In the genomic region with DNA sequence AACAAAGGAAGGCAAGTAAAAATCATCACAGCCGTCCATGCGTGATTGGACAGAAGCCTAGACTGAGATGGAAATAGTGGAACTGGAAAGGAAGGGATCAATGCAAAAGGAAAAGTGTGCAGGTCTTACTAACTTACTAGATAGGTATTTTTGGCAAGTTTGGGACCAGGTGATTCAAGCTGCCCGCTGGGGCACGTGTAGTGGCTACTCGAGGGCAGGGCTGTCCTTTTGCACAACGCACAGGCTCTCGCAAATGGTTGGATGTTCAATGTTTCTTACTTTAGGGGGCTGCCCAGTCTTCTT, we compare ENCODE assay signal across 8 cellular contexts. TPM values are rescaled to one million over a fixed set of nuclear protein-coding genes. Genes with fewer than 3 reads are reported as not detected.
A peak's percentile ranks its signal among the peaks of the same experiment; 100 is the strongest.
DNase-seq lines count a peak whose midpoint lies in the region; ATAC-seq and TF ChIP-seq lines count a peak whose summit lies in the region.

No MANE protein-coding gene starts in this region.

- no peaks in the 10 kb centered on the region for H3K9me3 Mint-ChIP-seq in CD8-positive, alpha-beta memory T cell

- POLR2A ChIA-PET in CD8-positive, alpha-beta memory T cell (lab: Charles Lee), result no interaction called here

- ATAC-seq in GM18505 (IDR thresholded peaks at IDR 0.05; ENCODE audit: unreplicated experiment), result no peak
- no peak for ATAC-seq in GM21529 (IDR thresholded peaks at IDR 0.05; ENCODE audit: unreplicated experiment)
- no peak for ATAC-seq in HG03045 (IDR thresholded peaks at IDR 0.05; ENCODE audit: unreplicated experiment)

- H3K4me1 Mint-ChIP-seq in CD8-positive, alpha-beta memory T cell, result peaks cover 26 to 40% (median 33%) of the 10 kb centered on the region in 3 donors

- no peaks in the 10 kb centered on the region for H3K36me3 ChIP-seq in CD8-positive, alpha-beta memory T cell (ENCODE audit: insufficient read depth, low read length)
- peaks cover 3% of the 10 kb centered on the region for H3K36me3 ChIP-seq in effector memory CD4-positive, alpha-beta T cell (ENCODE audit: control insufficient read depth, insufficient read depth, low read length)
- peaks cover 12% of the 10 kb centered on the region for H3K36me3 ChIP-seq in neutrophil

- H3K36me3 Mint-ChIP-seq in CD8-positive, alpha-beta memory T cell, result peaks cover 3 to 22% (median 4%) of the 10 kb centered on the region in 3 donors

- no peak for DNase-seq in CD8-positive, alpha-beta memory T cell
- DNase-seq in NB4 (ENCODE audit: low read depth) (no peak), NCI-H82 treated with DMSO at 0.1 percent for 48 hours (lab: John Stamatoyannopoulos, UW; ENCODE audit: unreplicated experiment) (no peak)
- no peak for DNase-seq in effector memory CD4-positive, alpha-beta T cell

- TF ChIP-seq POLR2A in NB4 (IDR thresholded peaks at IDR 0.05; ENCODE audit: extremely low read depth, insufficient read length) (no peak), GM18505 (IDR thresholded peaks at IDR 0.05; ENCODE audit: borderline replicate concordance, extremely low read depth, insufficient read depth, insufficient read length) (no peak)

- peak overlapping the region; percentile 81 to 97 (median 95) for H3K4me3 Mint-ChIP-seq in CD8-positive, alpha-beta memory T cell

- peak overlapping the region; percentile 90 for H3K4me3 ChIP-seq in CD8-positive, alpha-beta memory T cell (ENCODE audit: low read length)
- peak overlapping the region; percentile 53 for H3K4me3 ChIP-seq in NB4 (ENCODE audit: low read depth, low read length)
- H3K4me3 ChIP-seq in effector memory CD4-positive, alpha-beta T cell (ENCODE audit: insufficient read depth, low read depth, low read length, poor library complexity, severe bottlenecking), result peak overlapping the region; percentile 74
- H3K4me3 ChIP-seq in neutrophil (ENCODE audit: low read depth in 1 of 2, low read length in 1 of 2), result peak overlapping the region; percentile 70 to 85

- H3K27me3 Mint-ChIP-seq in CD8-positive, alpha-beta memory T cell, result peaks cover 3 to 11% of the 10 kb centered on the region in 2 donors

- peak overlapping the region; percentile 14 for H3K27ac ChIP-seq in CD8-positive, alpha-beta memory T cell (ENCODE audit: low read depth, low read length)
- peak overlapping the region; percentile 45 for H3K27ac ChIP-seq in effector memory CD4-positive, alpha-beta T cell (ENCODE audit: insufficient read depth, low read length, poor library complexity, severe bottlenecking)
- H3K27ac ChIP-seq in neutrophil, result peak overlapping the region; percentile 60

- H3K27ac Mint-ChIP-seq in CD8-positive, alpha-beta memory T cell, result peak overlapping the region; percentile 54 to 92 (median 72)

- CTCF ChIA-PET in CD8-positive, alpha-beta memory T cell (lab: Charles Lee), result no interaction called here

- no peaks in the 10 kb centered on the region for H3K27me3 ChIP-seq in CD8-positive, alpha-beta memory T cell (ENCODE audit: insufficient read depth, low read length, poor library complexity, severe bottlenecking)
- no peaks in the 10 kb centered on the region for H3K27me3 ChIP-seq in effector memory CD4-positive, alpha-beta T cell (replicated peaks; ENCODE audit: control insufficient read depth, insufficient read depth, low read length, poor library complexity, severe bottlenecking)
- H3K27me3 ChIP-seq in neutrophil, result peaks cover 6% of the 10 kb centered on the region

- TF ChIP-seq CTCF in NB4 (IDR thresholded peaks at IDR 0.05; ENCODE audit: low read depth, low read length), result no peak
- no peak for TF ChIP-seq CTCF in neutrophil (IDR thresholded peaks at IDR 0.05)

- peaks cover 14% of the 10 kb centered on the region for H3K4me1 ChIP-seq in CD8-positive, alpha-beta memory T cell (ENCODE audit: insufficient read depth, low read length)
- H3K4me1 ChIP-seq in effector memory CD4-positive, alpha-beta T cell (ENCODE audit: control insufficient read depth, insufficient read depth, low read length, poor library complexity, severe bottlenecking), result peaks cover 4% of the 10 kb centered on the region
- H3K4me1 ChIP-seq in neutrophil (ENCODE audit: control insufficient read depth in 1 of 2, insufficient read depth in 1 of 2, low read depth in 1 of 2, low read length in 1 of 2), result peaks cover 14 to 16% of the 10 kb centered on the region in 2 experiments

- no peaks in the 10 kb centered on the region for H3K9me3 ChIP-seq in CD8-positive, alpha-beta memory T cell (ENCODE audit: low read length)
- H3K9me3 ChIP-seq in effector memory CD4-positive, alpha-beta T cell (ENCODE audit: control insufficient read depth, low read length), result no peaks in the 10 kb centered on the region
- no peaks in the 10 kb centered on the region for H3K9me3 ChIP-seq in neutrophil

RNA-seq across cellular contexts. Expression of gene ALG6, which starts 0.6 kb away (rescaled TPM):
- total RNA-seq in CD8-positive, alpha-beta memory T cell, result 10 to 100 TPM; 21.2 to 24.6 TPM
- 25.6 TPM for polyA plus RNA-seq in CD8-positive, alpha-beta memory T cell

RNA-seq across cellular contexts. Expression of gene FOXD3, which starts 44.5 kb away (rescaled TPM):
- total RNA-seq in CD8-positive, alpha-beta memory T cell, result not detected
- not detected for polyA plus RNA-seq in CD8-positive, alpha-beta memory T cell
